In genomic region chr1:217091601-217092000, GRCh38 we compare ENCODE assay signal across 19 cellular contexts.
DNase-seq lines count a peak whose midpoint lies in the region; ATAC-seq, FAIRE-seq and TF ChIP-seq lines count a peak whose summit lies in the region.
"Had no signal": no experiment of that assay in that cellular context is flagged by ENCODE, and none has a peak within 500 bp of the region (broad histone marks: within the 10 kb centered on the region; RNA-seq: fewer than 3 reads in every experiment).

No MANE protein-coding gene starts in this region.

- POLR2A ChIA-PET in activated CD8-positive, alpha-beta T cell treated with anti-CD3 and anti-CD28 coated beads, Interleukin-2, amount 10 ng/mL, durations not matched to agents 7 days and 5 days (lab: Charles Lee): no interaction called here

- no peaks in the 10 kb centered on the region for H3K9me3 Mint-ChIP-seq in mesothelial cell of epicardium
- H3K9me3 Mint-ChIP-seq in activated CD8-positive, alpha-beta T cell treated with anti-CD3 and anti-CD28 coated beads, Interleukin-2, amount 10 ng/mL, durations not matched to agents 7 days and 5 days (ENCODE audit: insufficient read depth): no peaks in the 10 kb centered on the region

- CTCF ChIA-PET in activated CD8-positive, alpha-beta T cell treated with anti-CD3 and anti-CD28 coated beads, Interleukin-2, amount 10 ng/mL, durations not matched to agents 7 days and 5 days (lab: Charles Lee): no interaction called here

- no peaks in the 10 kb centered on the region for H3K27me3 ChIP-seq in skeletal muscle satellite cell (ENCODE audit: control insufficient read depth, insufficient read depth, low read length)

- H3K9ac ChIP-seq in skeletal muscle satellite cell (ENCODE audit: low read depth, low read length): no peak overlapping the region

- H3K27me3 Mint-ChIP-seq in mesothelial cell of epicardium (ENCODE audit: low read depth): peaks cover 46% of the 10 kb centered on the region
- H3K27me3 Mint-ChIP-seq in activated CD8-positive, alpha-beta T cell treated with anti-CD3 and anti-CD28 coated beads, Interleukin-2, amount 10 ng/mL, durations not matched to agents 7 days and 5 days (ENCODE audit: low read depth): peaks cover 22% of the 10 kb centered on the region

- H3K4me1 ChIP-seq in skeletal muscle satellite cell (ENCODE audit: control insufficient read depth, insufficient read depth, low read length): peaks cover 29% of the 10 kb centered on the region

- FAIRE-seq in urothelium cell line (lab: Jason Lieb, UNC): no peak
- FAIRE-seq: GM18507 had no signal

- peaks cover 4% of the 10 kb centered on the region for H3K36me3 Mint-ChIP-seq in mesothelial cell of epicardium
- no peaks in the 10 kb centered on the region for H3K36me3 Mint-ChIP-seq in activated CD8-positive, alpha-beta T cell treated with anti-CD3 and anti-CD28 coated beads, Interleukin-2, amount 10 ng/mL, durations not matched to agents 7 days and 5 days (ENCODE audit: low read depth)
- H3K36me3 Mint-ChIP-seq: CD8-positive, alpha-beta T cell had no signal

- TF ChIP-seq CTCF in epithelial cell of proximal tubule (conservative IDR thresholded peaks at IDR 0.05; ENCODE audit: low read depth, low read length): no peak
- TF ChIP-seq CTCF in mesothelial cell of epicardium (IDR thresholded peaks at IDR 0.05; ENCODE audit: unreplicated experiment): no peak

- H3K27ac Mint-ChIP-seq in mesothelial cell of epicardium: no peak overlapping the region
- H3K27ac Mint-ChIP-seq in activated CD8-positive, alpha-beta T cell treated with anti-CD3 and anti-CD28 coated beads, Interleukin-2, amount 10 ng/mL, durations not matched to agents 7 days and 5 days: no peak overlapping the region
- H3K27ac Mint-ChIP-seq: CD8-positive, alpha-beta T cell had no signal

- H3K4me3 Mint-ChIP-seq in mesothelial cell of epicardium: peak overlapping the region; percentile 91
- H3K4me3 Mint-ChIP-seq in activated CD8-positive, alpha-beta T cell treated with anti-CD3 and anti-CD28 coated beads, Interleukin-2, amount 10 ng/mL, durations not matched to agents 7 days and 5 days: no peak overlapping the region
- H3K4me3 Mint-ChIP-seq: CD8-positive, alpha-beta T cell had no signal

- no peak for ATAC-seq in HG03571 (IDR thresholded peaks at IDR 0.05; ENCODE audit: unreplicated experiment)
- no peak for ATAC-seq in activated CD8-positive, alpha-beta T cell treated with anti-CD3 and anti-CD28 coated beads, Interleukin-2, amount 10 ng/mL, durations not matched to agents 7 days and 5 days
- ATAC-seq: CD8-positive, alpha-beta T cell had no signal

- DNase-seq in DMS53 (lab: John Stamatoyannopoulos, UW) (peak; percentile 19), DMS53 treated with DMSO at 0.1 percent for 48 hours (lab: John Stamatoyannopoulos, UW; ENCODE audit: unreplicated experiment) (no peak), epithelial cell of proximal tubule (ENCODE audit: low read depth) (no peak), mesothelial cell of epicardium (ENCODE audit: low spot score in 2 of 2, unreplicated experiment in 2 of 2) (no peak), urothelium cell line (ENCODE audit: low spot score) (no peak)
- DNase-seq in activated CD8-positive, alpha-beta T cell treated with anti-CD3 and anti-CD28 coated beads, Interleukin-2, amount 10 ng/mL, durations not matched to agents 7 days and 5 days: no peak
- DNase-seq: AML-193; C1 segment of cervical spinal cord; CD8-positive, alpha-beta T cell; GDM1; H7; Kasumi-1; NCI-H2081 treated with DMSO at 0.1 percent for 48 hours; NCI-H2171 treated with DMSO at 0.1 percent for 48 hours; NCI-H524 treated with DMSO at 0.1 percent for 48 hours; Right ventricle myocardium superior had no signal

- H3K4me3 ChIP-seq in epithelial cell of proximal tubule (ENCODE audit: low read depth, low read length): peak overlapping the region; percentile 33
- H3K4me3 ChIP-seq in skeletal muscle satellite cell (ENCODE audit: low read length): no peak overlapping the region

- peak overlapping the region; percentile 96 for H3K4me2 ChIP-seq in skeletal muscle satellite cell (ENCODE audit: low read length)

- H3K4me1 Mint-ChIP-seq in mesothelial cell of epicardium: peaks cover 39% of the 10 kb centered on the region
- peaks cover 3% of the 10 kb centered on the region for H3K4me1 Mint-ChIP-seq in activated CD8-positive, alpha-beta T cell treated with anti-CD3 and anti-CD28 coated beads, Interleukin-2, amount 10 ng/mL, durations not matched to agents 7 days and 5 days (ENCODE audit: low read depth)

- H3K9me3 ChIP-seq in skeletal muscle satellite cell (replicated peaks; ENCODE audit: low read length): no peaks in the 10 kb centered on the region

- no peaks in the 10 kb centered on the region for H3K36me3 ChIP-seq in skeletal muscle satellite cell (ENCODE audit: insufficient read depth, low read length)
